In genomic region chr15:72835289-72835890, GRCh38 we compare ENCODE assay signal across 10 cellular contexts. TPM values are rescaled to one million over a fixed set of nuclear protein-coding genes. Genes with fewer than 3 reads are reported as not detected.
DNase-seq lines count a peak whose midpoint lies in the region; ATAC-seq and TF ChIP-seq lines count a peak whose summit lies in the region.
"Had no signal": no experiment of that assay in that cellular context is flagged by ENCODE, and none has a peak within 500 bp of the region (broad histone marks: within the 10 kb centered on the region; RNA-seq: fewer than 3 reads in every experiment).

No MANE protein-coding gene starts in this region.

- H3K36me3 ChIP-seq in left lung = no peaks in the 10 kb centered on the region

- no peak overlapping the region for H3K4me3 ChIP-seq in LNCaP clone FGC (ENCODE audit: low read depth, low read length)
- H3K4me3 ChIP-seq in left lung = no peak overlapping the region
- H3K4me3 ChIP-seq: PC-9 had no signal

- intact Hi-C loops in left lung (cut with DNase I) = no loop called here

- no peaks in the 10 kb centered on the region for H3K9me3 ChIP-seq in left lung

- CTCF ChIA-PET in WTC11 (lab: Charles Lee) = interaction anchor here (0.6 to 1.9 kb wide), 38 partner anchors 9 to 438 kb away, joined by 3 to 23 read pairs (median 4); partner anchors contain the start of gene NEO1

- TF ChIP-seq CTCF in LNCaP clone FGC (IDR thresholded peaks at IDR 0.05; ENCODE audit: control insufficient read depth, extremely low read depth, insufficient read depth) = peak; percentile 42
- TF ChIP-seq CTCF in WTC11 (IDR thresholded peaks at IDR 0.05) = no peak; the same call in 1 of the 2 replicates
- TF ChIP-seq CTCF in left lung (IDR thresholded peaks at IDR 0.05) = peak in 1 of 2 donors; percentile 14

- H3K9me3 Mint-ChIP-seq in WTC11 = no peaks in the 10 kb centered on the region

- no peaks in the 10 kb centered on the region for H3K27me3 Mint-ChIP-seq in WTC11 (ENCODE audit: low read depth)

- POLR2A ChIA-PET in WTC11 (lab: Charles Lee) = interaction anchor here (0.6 kb wide), 1 partner anchor 15 kb away, joined by 3 read pairs; no protein-coding TSS in a partner anchor

- H3K4me1 Mint-ChIP-seq in WTC11 = peaks cover 13% of the 10 kb centered on the region

- H3K4me3 Mint-ChIP-seq in WTC11 = no peak overlapping the region

- peak; percentile 98 for ATAC-seq in WTC11
- peak; percentile 50 for ATAC-seq in left lung
- ATAC-seq: sciatic nerve had no signal

- H3K27ac ChIP-seq in left lung = no peak overlapping the region
- H3K27ac ChIP-seq: PC-9 had no signal

- DNase-seq in DMS 273 (lab: John Stamatoyannopoulos, UW; ENCODE audit: unreplicated experiment) (peak; percentile 75), LNCaP clone FGC (ENCODE audit: low read depth) (no peak), WTC11 (ENCODE audit: low spot score) (peak; percentile 50), left lung (no peak), GDM1 (lab: John Stamatoyannopoulos, UW) (no peak), AG20443 (ENCODE audit: low spot score) (no peak)
- no peak for DNase-seq in central memory CD4-positive, alpha-beta T cell
- DNase-seq in activated naive CD4-positive, alpha-beta T cell treated with anti-CD3 and anti-CD28 coated beads, Interleukin-2, amount 50 U/mL, for 16 hours = no peak
- DNase-seq: PC-9 had no signal

- no peak overlapping the region for H3K27ac Mint-ChIP-seq in WTC11

- no peaks in the 10 kb centered on the region for H3K36me3 Mint-ChIP-seq in WTC11

- peaks cover 0 to 3% of the 10 kb centered on the region in 2 donors for H3K27me3 ChIP-seq in left lung

- no peaks in the 10 kb centered on the region for H3K4me1 ChIP-seq in left lung

TF ChIP-seq in WTC11, 78 proteins besides CTCF, POLR2A, EP300 and RAD21:
- no peak for TF ChIP-seq JAZF1 (CRISPR knock-in tag; IDR thresholded peaks at IDR 0.05)
- no peak for TF ChIP-seq ARID4B (CRISPR knock-in tag; IDR thresholded peaks at IDR 0.05; ENCODE audit: borderline replicate concordance)
- no peak for TF ChIP-seq GTF2I (CRISPR knock-in tag; conservative IDR thresholded peaks at IDR 0.05)
- TF ChIP-seq ZNF263 (CRISPR knock-in tag; IDR thresholded peaks at IDR 0.05; ENCODE audit: low read depth) = peak; percentile 81; the same call in 1 of the 2 replicates

RNA-seq across cellular contexts. Expression of gene ADPGK, which starts 51.8 kb away (rescaled TPM):
- total RNA-seq in WTC11 (2021) = 30.8 to 37.9 TPM (median 34.1 TPM) in 3 replicates
- total RNA-seq in left lung = 10 to 100 TPM; 54.8 to 89.6 TPM

Comparison
In these comparisons a context has a peak if more than half of its experiments do, and no peak if none do; other contexts are left out.
1. DNase-seq: peak in DMS 273 (single experiment) and WTC11 (single experiment); none in LNCaP clone FGC (single experiment), left lung (0 of 2), GDM1 (single experiment), AG20443 (single experiment), central memory CD4-positive, alpha-beta T cell (single experiment) and activated naive CD4-positive, alpha-beta T cell treated with anti-CD3 and anti-CD28 coated beads, Interleukin-2, amount 50 U/mL, for 16 hours (single experiment).